ENCODE assay signal across 9 cellular contexts in the genomic region with DNA sequence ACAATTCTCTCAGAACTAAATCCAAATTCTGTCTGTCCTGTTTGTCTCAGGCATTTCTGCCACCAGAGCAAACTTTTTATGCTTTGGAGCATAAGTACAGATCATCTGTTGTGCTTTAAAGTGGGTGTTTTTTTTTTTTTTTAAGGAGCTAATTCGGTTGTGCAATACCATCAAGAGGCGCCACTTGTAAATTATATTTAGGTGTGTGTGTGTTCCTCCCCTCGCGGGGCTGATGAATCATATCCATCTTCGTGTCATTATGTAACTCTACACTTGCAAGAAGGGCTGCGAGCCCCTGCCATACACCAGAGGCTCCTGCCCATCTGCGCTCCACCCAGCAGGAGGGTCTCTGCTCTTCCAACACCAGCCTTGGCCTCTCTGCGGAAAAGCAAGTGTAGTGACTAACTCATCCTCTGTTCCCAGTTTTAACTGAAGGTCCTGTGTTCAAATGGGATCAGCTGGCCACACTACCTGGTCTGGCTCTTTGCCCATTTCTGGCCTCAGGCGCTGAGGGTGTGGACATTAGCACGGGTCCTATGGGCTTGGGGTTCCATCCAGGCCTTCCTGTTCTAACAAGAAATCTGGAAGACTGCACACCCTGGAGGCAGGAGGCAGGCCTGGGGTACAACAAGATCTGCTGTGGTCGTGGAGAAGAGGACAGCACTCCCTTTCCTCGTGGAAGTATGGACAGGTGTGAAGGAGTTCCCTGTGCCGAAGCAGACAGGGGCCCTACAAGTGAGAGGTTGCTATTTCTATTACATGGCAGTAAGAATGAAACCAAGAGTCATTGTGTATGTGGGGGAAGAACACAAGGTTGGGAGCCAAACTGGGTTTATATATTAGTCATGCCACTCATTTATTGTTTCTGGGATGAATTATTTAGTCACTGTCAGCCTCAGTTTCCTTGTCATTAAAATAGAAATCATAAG.
DNase-seq lines count a peak whose midpoint lies in the region; ATAC-seq and TF ChIP-seq lines count a peak whose summit lies in the region.
"Had no signal": no experiment of that assay in that cellular context is flagged by ENCODE, and none has a peak within 500 bp of the region (broad histone marks: within the 10 kb centered on the region; RNA-seq: fewer than 3 reads in every experiment).

No MANE protein-coding gene starts in this region.

- no peak overlapping the region for H3K4me3 ChIP-seq in fibroblast of mammary gland (ENCODE audit: control insufficient read depth, low read depth, low read length)

- peaks cover 26% of the 10 kb centered on the region for H3K27me3 Mint-ChIP-seq in activated naive CD8-positive, alpha-beta T cell treated with anti-CD3 and anti-CD28 coated beads, Interleukin-2, amount 50 U/mL, for 24 hours
- peaks cover 22% of the 10 kb centered on the region for H3K27me3 Mint-ChIP-seq in activated naive CD8-positive, alpha-beta T cell treated with anti-CD3 and anti-CD28 coated beads for 36 hours

- no peaks in the 10 kb centered on the region for H3K9me3 Mint-ChIP-seq in activated naive CD8-positive, alpha-beta T cell treated with anti-CD3 and anti-CD28 coated beads, Interleukin-2, amount 50 U/mL, for 24 hours
- no peaks in the 10 kb centered on the region for H3K9me3 Mint-ChIP-seq in activated naive CD8-positive, alpha-beta T cell treated with anti-CD3 and anti-CD28 coated beads for 36 hours
- H3K9me3 Mint-ChIP-seq in stimulated activated effector memory CD8-positive, alpha-beta T cell treated with anti-CD3 and anti-CD28 coated beads, Interleukin-12 subunit alpha, Interleukin-12 subunit beta, amount 100 ng/mL, for 72 hours = no peaks in the 10 kb centered on the region
- H3K9me3 Mint-ChIP-seq: activated naive CD8-positive, alpha-beta T cell treated with anti-CD3 and anti-CD28 coated beads, Interleukin-2, amount 10 ng/mL, durations not matched to agents 7 days and 5 days had no signal

- H3K36me3 Mint-ChIP-seq in activated naive CD8-positive, alpha-beta T cell treated with anti-CD3 and anti-CD28 coated beads, Interleukin-2, amount 50 U/mL, for 24 hours (ENCODE audit: low read depth) = no peaks in the 10 kb centered on the region
- H3K36me3 Mint-ChIP-seq in activated naive CD8-positive, alpha-beta T cell treated with anti-CD3 and anti-CD28 coated beads for 36 hours = no peaks in the 10 kb centered on the region
- no peaks in the 10 kb centered on the region for H3K36me3 Mint-ChIP-seq in stimulated activated effector memory CD8-positive, alpha-beta T cell treated with anti-CD3 and anti-CD28 coated beads, Interleukin-12 subunit alpha, Interleukin-12 subunit beta, amount 100 ng/mL, for 72 hours
- H3K36me3 Mint-ChIP-seq: activated naive CD8-positive, alpha-beta T cell treated with anti-CD3 and anti-CD28 coated beads, Interleukin-2, amount 10 ng/mL, durations not matched to agents 7 days and 5 days had no signal

- H3K4me3 Mint-ChIP-seq in activated naive CD8-positive, alpha-beta T cell treated with anti-CD3 and anti-CD28 coated beads, Interleukin-2, amount 50 U/mL, for 24 hours = no peak overlapping the region
- no peak overlapping the region for H3K4me3 Mint-ChIP-seq in activated naive CD8-positive, alpha-beta T cell treated with anti-CD3 and anti-CD28 coated beads for 36 hours
- peak overlapping the region; percentile 59 for H3K4me3 Mint-ChIP-seq in stimulated activated effector memory CD8-positive, alpha-beta T cell treated with anti-CD3 and anti-CD28 coated beads, Interleukin-12 subunit alpha, Interleukin-12 subunit beta, amount 100 ng/mL, for 72 hours
- H3K4me3 Mint-ChIP-seq: activated naive CD8-positive, alpha-beta T cell treated with anti-CD3 and anti-CD28 coated beads, Interleukin-2, amount 10 ng/mL, durations not matched to agents 7 days and 5 days had no signal

- TF ChIP-seq CTCF in fibroblast of mammary gland (conservative IDR thresholded peaks at IDR 0.05; ENCODE audit: control insufficient read depth, insufficient read depth, low read depth, low read length) = no peak

- peak overlapping the region; percentile 74 for H3K27ac Mint-ChIP-seq in activated naive CD8-positive, alpha-beta T cell treated with anti-CD3 and anti-CD28 coated beads, Interleukin-2, amount 50 U/mL, for 24 hours
- H3K27ac Mint-ChIP-seq in activated naive CD8-positive, alpha-beta T cell treated with anti-CD3 and anti-CD28 coated beads for 36 hours = no peak overlapping the region
- H3K27ac Mint-ChIP-seq in stimulated activated effector memory CD8-positive, alpha-beta T cell treated with anti-CD3 and anti-CD28 coated beads, Interleukin-12 subunit alpha, Interleukin-12 subunit beta, amount 100 ng/mL, for 72 hours = peak overlapping the region; percentile 80
- H3K27ac Mint-ChIP-seq: activated naive CD8-positive, alpha-beta T cell treated with anti-CD3 and anti-CD28 coated beads, Interleukin-2, amount 10 ng/mL, durations not matched to agents 7 days and 5 days had no signal

- peak; percentile 91 for ATAC-seq in activated naive CD8-positive, alpha-beta T cell treated with anti-CD3 and anti-CD28 coated beads, Interleukin-2, amount 50 U/mL, for 24 hours
- ATAC-seq in HG02678 (IDR thresholded peaks at IDR 0.05; ENCODE audit: unreplicated experiment) = peak; percentile 88
- peak; percentile 92 for ATAC-seq in stimulated activated effector memory CD8-positive, alpha-beta T cell treated with anti-CD3 and anti-CD28 coated beads, Interleukin-12 subunit alpha, Interleukin-12 subunit beta, amount 100 ng/mL, for 72 hours

- DNase-seq in activated naive CD8-positive, alpha-beta T cell treated with anti-CD3 and anti-CD28 coated beads, Interleukin-2, amount 50 U/mL, for 24 hours = no peak
- DNase-seq in activated naive CD8-positive, alpha-beta T cell treated with anti-CD3 and anti-CD28 coated beads for 36 hours = no peak
- DNase-seq in NCI-H2227 (lab: John Stamatoyannopoulos, UW; ENCODE audit: unreplicated experiment) = peak; percentile 26
- DNase-seq in fibroblast of mammary gland (ENCODE audit: low read depth) = peak; percentile 75
- DNase-seq in stimulated activated effector memory CD8-positive, alpha-beta T cell treated with anti-CD3 and anti-CD28 coated beads, Interleukin-12 subunit alpha, Interleukin-12 subunit beta, amount 100 ng/mL, for 72 hours (ENCODE audit: low spot score in 2 of 2) = peak in 1 of 2 donors; percentile 72
- no peak for DNase-seq in hepatic stellate cell (ENCODE audit: low spot score)
- no peak for DNase-seq in retina
- DNase-seq: activated naive CD8-positive, alpha-beta T cell treated with anti-CD3 and anti-CD28 coated beads, Interleukin-2, amount 10 ng/mL, durations not matched to agents 7 days and 5 days had no signal

- H3K4me1 Mint-ChIP-seq in activated naive CD8-positive, alpha-beta T cell treated with anti-CD3 and anti-CD28 coated beads, Interleukin-2, amount 50 U/mL, for 24 hours = peaks cover 28% of the 10 kb centered on the region
- H3K4me1 Mint-ChIP-seq in activated naive CD8-positive, alpha-beta T cell treated with anti-CD3 and anti-CD28 coated beads for 36 hours = peaks cover 9% of the 10 kb centered on the region
- H3K4me1 Mint-ChIP-seq in stimulated activated effector memory CD8-positive, alpha-beta T cell treated with anti-CD3 and anti-CD28 coated beads, Interleukin-12 subunit alpha, Interleukin-12 subunit beta, amount 100 ng/mL, for 72 hours = peaks cover 35% of the 10 kb centered on the region

Comparison
In these comparisons a context has a peak if more than half of its experiments do, and no peak if none do; other contexts are left out.
1. DNase-seq: peak in NCI-H2227 (single experiment) and fibroblast of mammary gland (single experiment); none in activated naive CD8-positive, alpha-beta T cell treated with anti-CD3 and anti-CD28 coated beads, Interleukin-2, amount 50 U/mL, for 24 hours (single experiment), activated naive CD8-positive, alpha-beta T cell treated with anti-CD3 and anti-CD28 coated beads for 36 hours (single experiment), hepatic stellate cell (single experiment) and retina (single experiment).
2. Peak in every context shown above with its lines, with median percentiles within 50 percentile points of each other: ATAC-seq.